In genomic region chr10:13943735-13944398, GRCh38 we compare ENCODE assay signal across 14 cellular contexts.
"Had no signal": no experiment of that assay in that cellular context is flagged by ENCODE, and none has a peak within 500 bp of the region (broad histone marks: within the 10 kb centered on the region; RNA-seq: fewer than 3 reads in every experiment).

No MANE protein-coding gene starts in this region.

- DNase-seq: activated CD4-positive, alpha-beta memory T cell treated with anti-CD3 and anti-CD28 coated beads for 36 hours; activated CD4-positive, alpha-beta T cell treated with anti-CD3 and anti-CD28 coated beads for 1 hour; activated CD8-positive, alpha-beta memory T cell treated with anti-CD3 and anti-CD28 coated beads, Interleukin-2, amount 10 ng/mL, durations not matched to agents 7 days and 5 days; activated naive CD4-positive, alpha-beta T cell treated with anti-CD3 and anti-CD28 coated beads, Interleukin-2, amount 10 ng/mL, durations not matched to agents 7 days and 5 days; activated T-cell treated with anti-CD3 and anti-CD28 coated beads, Interleukin-2, amount 50 U/mL, for 1 hour; caudate nucleus; colonic mucosa; esophagus squamous epithelium; hypothalamus; sigmoid colon; spleen; stimulated activated naive CD8-positive, alpha-beta T cell treated with anti-CD3 and anti-CD28 coated beads, Interleukin-15, amount 100 ng/mL, for 72 hours; T-helper 1 cell had no signal

- H3K27ac Mint-ChIP-seq: activated CD4-positive, alpha-beta memory T cell treated with anti-CD3 and anti-CD28 coated beads for 36 hours; activated CD8-positive, alpha-beta memory T cell treated with anti-CD3 and anti-CD28 coated beads, Interleukin-2, amount 10 ng/mL, durations not matched to agents 7 days and 5 days; activated naive CD4-positive, alpha-beta T cell treated with anti-CD3 and anti-CD28 coated beads, Interleukin-2, amount 10 ng/mL, durations not matched to agents 7 days and 5 days; stimulated activated naive CD8-positive, alpha-beta T cell treated with anti-CD3 and anti-CD28 coated beads, Interleukin-15, amount 100 ng/mL, for 72 hours; type B pancreatic cell had no signal

- ATAC-seq: activated CD8-positive, alpha-beta memory T cell treated with anti-CD3 and anti-CD28 coated beads, Interleukin-2, amount 10 ng/mL, durations not matched to agents 7 days and 5 days; stimulated activated naive CD8-positive, alpha-beta T cell treated with anti-CD3 and anti-CD28 coated beads, Interleukin-15, amount 100 ng/mL, for 72 hours had no signal

- H3K4me1 Mint-ChIP-seq: activated CD8-positive, alpha-beta memory T cell treated with anti-CD3 and anti-CD28 coated beads, Interleukin-2, amount 10 ng/mL, durations not matched to agents 7 days and 5 days had no signal

- H3K27me3 Mint-ChIP-seq: stimulated activated naive CD8-positive, alpha-beta T cell treated with anti-CD3 and anti-CD28 coated beads, Interleukin-15, amount 100 ng/mL, for 72 hours; type B pancreatic cell had no signal

- H3K36me3 Mint-ChIP-seq: activated CD4-positive, alpha-beta memory T cell treated with anti-CD3 and anti-CD28 coated beads for 36 hours; activated CD8-positive, alpha-beta memory T cell treated with anti-CD3 and anti-CD28 coated beads, Interleukin-2, amount 10 ng/mL, durations not matched to agents 7 days and 5 days; activated naive CD4-positive, alpha-beta T cell treated with anti-CD3 and anti-CD28 coated beads, Interleukin-2, amount 10 ng/mL, durations not matched to agents 7 days and 5 days had no signal

- H3K4me3 Mint-ChIP-seq: activated CD4-positive, alpha-beta memory T cell treated with anti-CD3 and anti-CD28 coated beads for 36 hours; activated CD8-positive, alpha-beta memory T cell treated with anti-CD3 and anti-CD28 coated beads, Interleukin-2, amount 10 ng/mL, durations not matched to agents 7 days and 5 days; activated naive CD4-positive, alpha-beta T cell treated with anti-CD3 and anti-CD28 coated beads, Interleukin-2, amount 10 ng/mL, durations not matched to agents 7 days and 5 days; stimulated activated naive CD8-positive, alpha-beta T cell treated with anti-CD3 and anti-CD28 coated beads, Interleukin-15, amount 100 ng/mL, for 72 hours had no signal
